Comparison of ENCODE assay signal across 17 cellular contexts in genomic region chr5:14834062-14834461, GRCh38. TPM values are rescaled to one million over a fixed set of nuclear protein-coding genes. Genes with fewer than 3 reads are reported as not detected.
DNase-seq lines count a peak whose midpoint lies in the region; ATAC-seq, FAIRE-seq and TF ChIP-seq lines count a peak whose summit lies in the region.
"Had no signal": no experiment of that assay in that cellular context is flagged by ENCODE, and none has a peak within 500 bp of the region (broad histone marks: within the 10 kb centered on the region; RNA-seq: fewer than 3 reads in every experiment).

No MANE protein-coding gene starts in this region.

- no peak overlapping the region for H2BK5ac ChIP-seq in trophoblast cell (ENCODE audit: low read depth, low read length, poor library complexity)

- H4K20me1 ChIP-seq in GM12878 (ENCODE audit: control insufficient read depth, insufficient read depth) = no peaks in the 10 kb centered on the region
- H4K20me1 ChIP-seq in hepatocyte (ENCODE audit: insufficient read depth, poor library complexity, severe bottlenecking) = no peaks in the 10 kb centered on the region

- no peak overlapping the region for H4K12ac ChIP-seq in trophoblast cell (ENCODE audit: low read depth, low read length)

- no peak overlapping the region for H3K4me2 ChIP-seq in GM12878 (ENCODE audit: control insufficient read depth, insufficient read depth)
- no peak overlapping the region for H3K4me2 ChIP-seq in trophoblast cell (ENCODE audit: low read length)
- H3K4me2 ChIP-seq in hepatocyte = no peak overlapping the region

- no peak overlapping the region for H3K4me3 ChIP-seq in GM12878
- no peak overlapping the region for H3K4me3 ChIP-seq in trophoblast cell (ENCODE audit: low read depth, low read length)
- no peak overlapping the region for H3K4me3 ChIP-seq in hepatocyte
- H3K4me3 ChIP-seq: GM23248 had no signal

- H3K27ac Mint-ChIP-seq in stimulated activated effector memory CD8-positive, alpha-beta T cell treated with anti-CD3 and anti-CD28 coated beads, Interleukin-12 subunit alpha, Interleukin-12 subunit beta, amount 100 ng/mL, for 72 hours = peak overlapping the region; percentile 41

- in situ Hi-C loops in GM12878 (cut with MboI) = no loop called here

- H3K36me3 ChIP-seq in GM12878 (ENCODE audit: control insufficient read depth in 2 of 2, insufficient read depth in 2 of 2, low read length in 1 of 2) (no peaks in the 10 kb centered on the region), trophoblast cell (ENCODE audit: control insufficient read depth in 1 of 2, insufficient read depth in 2 of 2, low read length in 2 of 2) (no peaks in the 10 kb centered on the region), hepatocyte (replicated peaks; ENCODE audit: insufficient read depth, low read depth) (no peaks in the 10 kb centered on the region)

- no peak overlapping the region for H3K4me3 Mint-ChIP-seq in stimulated activated effector memory CD8-positive, alpha-beta T cell treated with anti-CD3 and anti-CD28 coated beads, Interleukin-12 subunit alpha, Interleukin-12 subunit beta, amount 100 ng/mL, for 72 hours
- H3K4me3 Mint-ChIP-seq: CD4-positive, alpha-beta memory T cell had no signal

- POLR2A ChIA-PET in GM12878 (lab: Charles Lee) = no interaction called here

- no peak overlapping the region for H3K4ac ChIP-seq in trophoblast cell (ENCODE audit: low read depth, low read length)

- no peak overlapping the region for H4K8ac ChIP-seq in trophoblast cell (ENCODE audit: low read depth, low read length)

- no peak for FAIRE-seq in GM12878 (lab: Jason Lieb, UNC)
- FAIRE-seq: G401.6, H1 had no signal

- no peak for DNase-seq in GM12878 (ENCODE audit: low read depth, low spot score)
- no peak for DNase-seq in trophoblast cell
- DNase-seq in stimulated activated effector memory CD8-positive, alpha-beta T cell treated with anti-CD3 and anti-CD28 coated beads, Interleukin-12 subunit alpha, Interleukin-12 subunit beta, amount 100 ng/mL, for 72 hours (ENCODE audit: low spot score in 2 of 2) = no peak
- no peak for DNase-seq in COLO829 (ENCODE audit: low spot score)
- no peak for DNase-seq in hepatocyte (ENCODE audit: low spot score)
- DNase-seq: C1 segment of cervical spinal cord; Caco-2; CD4-positive, alpha-beta memory T cell; DMS153; DND-41; GM23248; H7; HCEC 1CT had no signal

- RAD21 ChIA-PET in GM12878 (lab: Charles Lee; ENCODE audit: unreplicated experiment) = interaction anchor here (0.9 kb wide), 1 partner anchor 107 kb away, joined by 3 read pairs; no protein-coding TSS in a partner anchor

- ATAC-seq in GM12878 (peak; percentile 25; the same call in 1 of the 3 replicates), GM18873 (IDR thresholded peaks at IDR 0.05; ENCODE audit: low FRiP score, unreplicated experiment) (no peak)
- peak; percentile 75 for ATAC-seq in stimulated activated effector memory CD8-positive, alpha-beta T cell treated with anti-CD3 and anti-CD28 coated beads, Interleukin-12 subunit alpha, Interleukin-12 subunit beta, amount 100 ng/mL, for 72 hours

- H3K79me2 ChIP-seq in GM12878 (ENCODE audit: control insufficient read depth, insufficient read depth, low read length) = no peaks in the 10 kb centered on the region
- no peaks in the 10 kb centered on the region for H3K79me2 ChIP-seq in trophoblast cell (ENCODE audit: control insufficient read depth, insufficient read depth, low read length, poor library complexity)
- peaks cover 10% of the 10 kb centered on the region for H3K79me2 ChIP-seq in hepatocyte

- H2AFZ ChIP-seq in GM12878 (ENCODE audit: control insufficient read depth, low read depth, low read length) (no peak overlapping the region), trophoblast cell (ENCODE audit: insufficient read depth, low read length, poor library complexity) (no peak overlapping the region), hepatocyte (no peak overlapping the region)
- H2AFZ ChIP-seq: GM23248 had no signal

- no peak overlapping the region for H3K14ac ChIP-seq in trophoblast cell (ENCODE audit: low read length)

- no peak for TF ChIP-seq EP300 in GM12878 (IDR thresholded peaks at IDR 0.05; ENCODE audit: borderline replicate concordance in 1 of 2, control insufficient read depth in 1 of 2, low read depth in 2 of 2, low read length in 2 of 2)

- H3K4me1 ChIP-seq in GM12878 (ENCODE audit: control insufficient read depth, insufficient read depth, low read length) (no peaks in the 10 kb centered on the region), trophoblast cell (ENCODE audit: control insufficient read depth in 1 of 2, insufficient read depth in 2 of 2, low read length in 2 of 2) (no peaks in the 10 kb centered on the region), hepatocyte (ENCODE audit: insufficient read depth) (no peaks in the 10 kb centered on the region)
- H3K4me1 ChIP-seq: Caco-2 had no signal

- H3K4me1 Mint-ChIP-seq in stimulated activated effector memory CD8-positive, alpha-beta T cell treated with anti-CD3 and anti-CD28 coated beads, Interleukin-12 subunit alpha, Interleukin-12 subunit beta, amount 100 ng/mL, for 72 hours = peaks cover 28% of the 10 kb centered on the region

- TF ChIP-seq RAD21 in GM12878 (IDR thresholded peaks at IDR 0.05; ENCODE audit: insufficient read depth, low read depth, low read length) = no peak

- CTCF ChIA-PET in GM12878 (lab: Yijun Ruan, JAX) = no interaction called here

- peak overlapping the region; percentile 66; the same call in 1 of the 2 replicates for H3K27ac ChIP-seq in VCaP
- no peak overlapping the region for H3K27ac ChIP-seq in GM12878 (ENCODE audit: control insufficient read depth, insufficient read depth)
- H3K27ac ChIP-seq in trophoblast cell (ENCODE audit: low read depth, low read length) = no peak overlapping the region
- H3K27ac ChIP-seq in hepatocyte = no peak overlapping the region
- H3K27ac ChIP-seq: GM23248 had no signal

- SMC1A ChIA-PET in GM12878 (lab: Charles Lee; ENCODE audit: uncharacterized antibody, unreplicated experiment) = interaction anchor here (0.9 to 1.0 kb wide), 2 partner anchors 16 to 20 kb away, joined by 3 to 4 read pairs; no protein-coding TSS in a partner anchor

- H3K9me3 Mint-ChIP-seq in stimulated activated effector memory CD8-positive, alpha-beta T cell treated with anti-CD3 and anti-CD28 coated beads, Interleukin-12 subunit alpha, Interleukin-12 subunit beta, amount 100 ng/mL, for 72 hours = no peaks in the 10 kb centered on the region

- H3K27me3 ChIP-seq in GM12878 (replicated peaks in 1 of 2; ENCODE audit: control insufficient read depth in 2 of 2, insufficient read depth in 2 of 2, low read length in 1 of 2) (no peaks in the 10 kb centered on the region), trophoblast cell (ENCODE audit: insufficient read depth, low read length) (no peaks in the 10 kb centered on the region), hepatocyte (no peaks in the 10 kb centered on the region)

- WGBS in GM12878 (ENCODE audit: insufficient coverage, insufficient replicate concordance, low lambda C conversion rate, missing lambda C conversion rate) = 21% methylated on average over 2 of the region's 2 CpGs
- WGBS in trophoblast cell (ENCODE audit: extremely low coverage, insufficient coverage, insufficient read length) = no CpG with 5 or more reads among the region's 2 CpGs
- 87% methylated on average over 2 of the region's 2 CpGs for WGBS in hepatocyte (ENCODE audit: low lambda C conversion rate, missing lambda C conversion rate)

- H4K91ac ChIP-seq in trophoblast cell (ENCODE audit: low read depth, low read length) = no peak overlapping the region

- intact Hi-C loops in GM12878 (cut with micrococcal nuclease; ENCODE audit: unreplicated experiment) = no loop called here

- H3K9ac ChIP-seq in GM12878 (ENCODE audit: control insufficient read depth, insufficient read depth, low read length) (no peak overlapping the region), trophoblast cell (ENCODE audit: low read length) (no peak overlapping the region)
- H3K9ac ChIP-seq: GM23248 had no signal

- no peak overlapping the region for H2BK120ac ChIP-seq in trophoblast cell (ENCODE audit: insufficient read depth, low read length, poor library complexity)

- peak overlapping the region; percentile 49 for H3K23ac ChIP-seq in trophoblast cell (ENCODE audit: low read length)

- no peak overlapping the region for H3K18ac ChIP-seq in trophoblast cell (ENCODE audit: low read length)

- no peaks in the 10 kb centered on the region for H3K79me1 ChIP-seq in trophoblast cell (ENCODE audit: low read length)

- no peak for TF ChIP-seq POLR2A in GM12878 (IDR thresholded peaks at IDR 0.05; ENCODE audit: low read depth, low read length)

- peaks cover 7% of the 10 kb centered on the region for H3K36me3 Mint-ChIP-seq in stimulated activated effector memory CD8-positive, alpha-beta T cell treated with anti-CD3 and anti-CD28 coated beads, Interleukin-12 subunit alpha, Interleukin-12 subunit beta, amount 100 ng/mL, for 72 hours

- no peak for TF ChIP-seq CTCF in VCaP (conservative IDR thresholded peaks at IDR 0.05)
- no peak for TF ChIP-seq CTCF in GM12878 (IDR thresholded peaks at IDR 0.05 in 2 of 3, conservative IDR thresholded peaks at IDR 0.05 in 1 of 3; ENCODE audit: control insufficient read depth in 2 of 3, extremely low read depth in 1 of 3, insufficient read depth in 1 of 3, low read depth in 3 of 3, low read length in 3 of 3)
- no peak for TF ChIP-seq CTCF in hepatocyte (IDR thresholded peaks at IDR 0.05; ENCODE audit: poor library complexity)

- BruUV-seq in GM12878 (replicated peaks; lab: Mats Ljungman, UMichigan) = no TSS peak

- H3K9me2 ChIP-seq in hepatocyte (replicated peaks; ENCODE audit: insufficient read depth) = no peaks in the 10 kb centered on the region

- no peak overlapping the region for H2AK5ac ChIP-seq in trophoblast cell (ENCODE audit: low read length)

- no peak overlapping the region for H2BK12ac ChIP-seq in trophoblast cell (ENCODE audit: low read length)

- H3K9me3 ChIP-seq in GM12878 (replicated peaks; ENCODE audit: control insufficient read depth, insufficient read depth, low read length) (no peaks in the 10 kb centered on the region), trophoblast cell (ENCODE audit: insufficient read depth, low read depth, low read length) (no peaks in the 10 kb centered on the region), hepatocyte (ENCODE audit: low read depth) (no peaks in the 10 kb centered on the region)
- H3K9me3 ChIP-seq: Caco-2 had no signal

RNA-seq across cellular contexts. Expression of gene ANKH, which starts 37.5 kb away (rescaled TPM):
- 43.9 and 52.0 TPM in 2 replicates for total RNA-seq in GM12878 (2013; cell fraction: nucleolus; rRNA removed)
- 8.9 and 11.5 TPM in 2 replicates for total RNA-seq in GM12878 (2014; rRNA removed)
- total RNA-seq in GM12878 (2014; rRNA removed; fragmentation: Illumina TruSeq; extraction: Trizol) = 17.4 and 17.6 TPM in 2 replicates
- 43.9 and 49.2 TPM in 2 replicates for total RNA-seq in GM12878 (2021)
- 5.6 TPM for polyA plus RNA-seq in GM12878 (2011; ENCODE audit: low read depth)
- polyA plus RNA-seq in GM12878 (2011; rRNA removed) = 21.1 and 23.9 TPM in 2 replicates
- polyA plus RNA-seq in GM12878 (2011; cell fraction: cytosol; rRNA removed) = 27.8 and 34.6 TPM in 2 replicates
- polyA plus RNA-seq in GM12878 (2011; cell fraction: nucleus; rRNA removed) = 20.7 and 21.9 TPM in 2 replicates
- polyA plus RNA-seq in GM12878 (2012) = 11.3 and 14.3 TPM in 2 replicates
- polyA plus RNA-seq in GM12878 (2014; fragmentation: Illumina TruSeq; extraction: Trizol) = 25.3 and 25.9 TPM in 2 replicates
- 1 to 10 TPM; 3.8 to 5.1 TPM for polyA plus RNA-seq in GM12878 (2014; fragmentation: Nextera tagmentation; extraction: Ambion mirVana)
- 21.9 and 25.5 TPM in 2 replicates for polyA plus RNA-seq in GM12878 (2014; rRNA removed)
- polyA plus RNA-seq in GM12878 (2016; fragmentation: Nextera tagmentation; extraction: Ambion mirVana) = 10 to 100 TPM in 1 of 2 experiments, 1 to 10 TPM in 1; 2.1 to 11.5 TPM
- polyA minus RNA-seq in GM12878 (2011; rRNA and poly(A)+ RNA removed) = 23.4 and 27.2 TPM in 2 replicates
- polyA minus RNA-seq in GM12878 (2011; cell fraction: cytosol; rRNA and poly(A)+ RNA removed) = 13.6 and 18.4 TPM in 2 replicates
- 21.5 and 42.4 TPM in 2 replicates for polyA minus RNA-seq in GM12878 (2011; cell fraction: nucleus; rRNA and poly(A)+ RNA removed)
- 9.7 and 10.1 TPM in 2 replicates for polyA plus RNA-seq in trophoblast cell (2013)
- total RNA-seq in hepatocyte = 23.6 and 29.9 TPM in 2 replicates
- 27.6 and 28.9 TPM in 2 replicates for polyA plus RNA-seq in hepatocyte
